21 cellular contexts compared by ENCODE assay signal in the genomic region with DNA sequence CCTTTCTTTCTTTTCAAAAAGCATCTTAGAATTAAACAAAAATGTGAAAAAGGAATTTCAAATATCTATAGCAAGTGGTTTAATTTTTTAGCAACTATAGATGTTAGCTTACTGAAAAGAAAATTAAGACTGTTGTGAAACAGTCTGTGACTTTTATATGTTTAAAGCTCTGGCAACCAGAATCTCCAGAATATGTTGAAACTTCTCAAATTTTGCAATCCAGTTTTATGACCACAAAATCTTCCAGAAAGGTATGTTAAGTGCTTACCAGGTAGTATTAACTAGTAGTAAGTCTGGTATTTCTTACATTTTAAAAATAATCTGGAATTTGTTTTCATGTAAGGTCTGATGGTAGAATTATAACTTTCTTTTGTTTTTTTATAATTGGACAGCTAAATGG.
"Had no signal": no experiment of that assay in that cellular context is flagged by ENCODE, and none has a peak within 500 bp of the region (broad histone marks: within the 10 kb centered on the region; RNA-seq: fewer than 3 reads in every experiment).

No MANE protein-coding gene starts in this region.

- H3K27me3 ChIP-seq: ascending aorta, gastroesophageal sphincter, heart left ventricle, tibial nerve, vagina had no signal

- H3K4me1 ChIP-seq: ascending aorta, gastroesophageal sphincter, heart left ventricle, left ventricle myocardium inferior, tibial nerve had no signal

- H3K9me3 ChIP-seq: ascending aorta, gastroesophageal sphincter, heart left ventricle, left ventricle myocardium inferior, tibial nerve, vagina had no signal

- H3K27ac ChIP-seq: ascending aorta, gastroesophageal sphincter, heart left ventricle, left ventricle myocardium inferior, tibial nerve, vagina had no signal

- H3K36me3 ChIP-seq: ascending aorta, gastroesophageal sphincter, heart left ventricle, left ventricle myocardium inferior, tibial nerve, vagina had no signal

- H3K4me3 ChIP-seq: ascending aorta, gastroesophageal sphincter, heart left ventricle, left ventricle myocardium inferior, tibial nerve, vagina had no signal

- DNase-seq: activated CD4-positive, alpha-beta T cell treated with anti-CD3 and anti-CD28 coated beads, Interleukin-2, amount 10 ng/mL, durations not matched to agents 24 days and 14 days; activated CD8-positive, alpha-beta memory T cell treated with anti-CD3 and anti-CD28 coated beads, Interleukin-2, amount 50 U/mL, for 4 hours; activated CD8-positive, alpha-beta T cell treated with anti-CD3 and anti-CD28 coated beads, Interleukin-2, amount 10 ng/mL, durations not matched to agents 7 days and 5 days; activated naive CD4-positive, alpha-beta T cell treated with anti-CD3 and anti-CD28 coated beads for 36 hours; activated naive CD8-positive, alpha-beta T cell treated with anti-CD3 and anti-CD28 coated beads, Interleukin-2, amount 50 U/mL, for 24 hours; activated T-cell treated with anti-CD3 and anti-CD28 coated beads, Interleukin-2, amount 50 U/mL, for 4 hours; effector CD8-positive, alpha-beta T cell; heart left ventricle; left ventricle myocardium inferior; nephron progenitor cell; nucleus accumbens; right cardiac atrium; small intestine; stimulated activated CD4-positive, alpha-beta T cell treated with anti-CD3 and anti-CD28 coated beads, Interleukin-15, amount 100 ng/mL, for 24 hours; stimulated activated CD4-positive, alpha-beta T cell treated with anti-CD3 and anti-CD28 coated beads, Interleukin-2, amount 100 ng/mL, for 48 hours; T-cell; T-helper 9 cell had no signal

- ATAC-seq: activated CD8-positive, alpha-beta T cell treated with anti-CD3 and anti-CD28 coated beads, Interleukin-2, amount 10 ng/mL, durations not matched to agents 7 days and 5 days; activated naive CD8-positive, alpha-beta T cell treated with anti-CD3 and anti-CD28 coated beads, Interleukin-2, amount 50 U/mL, for 24 hours; activated T-cell treated with anti-CD3 and anti-CD28 coated beads, Interleukin-2, amount 50 U/mL, for 4 hours; gastroesophageal sphincter; heart left ventricle; right cardiac atrium; T-cell had no signal
